In genomic region chr7:54788664-54789063, GRCh38 we compare ENCODE assay signal across 8 cellular contexts. TPM values are rescaled to one million over a fixed set of nuclear protein-coding genes. Genes with fewer than 3 reads are reported as not detected.
DNase-seq lines count a peak whose midpoint lies in the region; ATAC-seq and TF ChIP-seq lines count a peak whose summit lies in the region.

No MANE protein-coding gene starts in this region.

- DNase-seq in AG09309 (ENCODE audit: low read depth) (peak; percentile 68), GM13977 (ENCODE audit: low spot score) (peak; percentile 70), NCI-H345 treated with DMSO at 0.1 percent for 48 hours (lab: John Stamatoyannopoulos, UW; ENCODE audit: unreplicated experiment) (peak; percentile 64), left cardiac atrium (no peak), sciatic nerve (ENCODE audit: low spot score) (no peak)
- DNase-seq in activated naive CD4-positive, alpha-beta T cell treated with anti-CD3 and anti-CD28 coated beads, Interleukin-2, amount 50 U/mL, for 16 hours = peak; percentile 23

- H3K4me3 ChIP-seq in AG09309 (ENCODE audit: control insufficient read depth, low read depth, low read length) = no peak overlapping the region

- intact Hi-C loops in left cardiac atrium (cut with DNase I) (loop anchor here (1.0 to 5.0 kb wide), 3 partner anchors 49 to 469 kb away; no protein-coding TSS in a partner anchor), sciatic nerve (cut with DNase I) (no loop called here)

- TF ChIP-seq CTCF in AG09309 (IDR thresholded peaks at IDR 0.05; ENCODE audit: control insufficient read depth, insufficient read depth, low read depth, low read length, missing control alignments) = peak; percentile 74
- peak; percentile 64 for TF ChIP-seq CTCF in GM13977 (IDR thresholded peaks at IDR 0.05; ENCODE audit: extremely low read depth, insufficient read depth, missing control alignments)

- in situ Hi-C loops in GM13977 (cut with MboI; ENCODE audit: low pct_unique_long_range_greater_than_20kb, low sequenced_read_pairs, unreplicated experiment) = loop anchor here (10.0 kb wide), 1 partner anchor 476 kb away; no protein-coding TSS in a partner anchor

- ATAC-seq in HG03045 (IDR thresholded peaks at IDR 0.05; ENCODE audit: unreplicated experiment) = peak; percentile 61
- ATAC-seq in left cardiac atrium = peak; percentile 81 to 96
- ATAC-seq in sciatic nerve = peak; percentile 86
- ATAC-seq in GM21447 (IDR thresholded peaks at IDR 0.05; ENCODE audit: unreplicated experiment) = no peak

RNA-seq across cellular contexts. Expression of gene SEC61G, which starts 29.7 kb away (rescaled TPM):
- 100 to 1,000 TPM; 105 to 142 TPM for total RNA-seq in left cardiac atrium
- total RNA-seq in sciatic nerve = 54.9 TPM

Comparison
In these comparisons a context has a peak if more than half of its experiments do, and no peak if none do; other contexts are left out.
1. DNase-seq: peak in AG09309 (single experiment), GM13977 (single experiment), NCI-H345 treated with DMSO at 0.1 percent for 48 hours (single experiment) and activated naive CD4-positive, alpha-beta T cell treated with anti-CD3 and anti-CD28 coated beads, Interleukin-2, amount 50 U/mL, for 16 hours (single experiment); none in left cardiac atrium (single experiment) and sciatic nerve (single experiment).